ENCODE assay signal across 8 cellular contexts in the genomic region with DNA sequence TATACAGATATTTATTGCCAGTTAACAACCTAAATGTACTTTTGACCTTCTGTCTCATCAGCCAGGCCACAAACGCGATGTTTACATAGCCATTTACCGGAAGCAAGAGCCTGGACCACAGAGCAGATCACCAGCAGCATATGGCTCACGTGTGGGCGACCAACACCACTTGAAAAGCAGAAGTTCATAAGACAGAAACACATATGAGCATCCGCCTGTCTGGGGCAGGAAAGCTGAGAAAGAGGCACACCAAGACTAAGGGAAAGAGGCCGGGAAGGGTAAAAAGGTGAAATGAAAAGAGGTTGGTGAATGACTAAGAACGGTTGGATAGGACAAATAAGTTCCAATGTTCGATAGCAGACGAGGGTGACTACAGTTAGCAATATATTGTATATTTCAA. TPM values are rescaled to one million over a fixed set of nuclear protein-coding genes. Genes with fewer than 3 reads are reported as not detected.
DNase-seq lines count a peak whose midpoint lies in the region; ATAC-seq, FAIRE-seq and TF ChIP-seq lines count a peak whose summit lies in the region.

No MANE protein-coding gene starts in this region.

- H3K9me3 ChIP-seq in OCI-LY7 (ENCODE audit: low read length) (no peaks in the 10 kb centered on the region), pancreas (no peaks in the 10 kb centered on the region)

- no peak overlapping the region for H2AFZ ChIP-seq in OCI-LY7 (ENCODE audit: low read length)

- CTCF ChIA-PET in OCI-LY7 (lab: Charles Lee; ENCODE audit: unreplicated experiment) = interaction anchor here (0.6 kb wide), 1 partner anchor 9 kb away, joined by 3 read pairs; no protein-coding TSS in a partner anchor

- H3K4me1 ChIP-seq in OCI-LY7 (ENCODE audit: insufficient read depth, low read length, poor library complexity, severe bottlenecking) (no peaks in the 10 kb centered on the region), pancreas (peaks cover 0 to 2% (median 0%) of the 10 kb centered on the region in 3 donors)

- H3K27ac ChIP-seq in OCI-LY7 (ENCODE audit: low read depth, low read length, poor library complexity, severe bottlenecking) (no peak overlapping the region), pancreas (no peak overlapping the region)

- BruUV-seq in OCI-LY7 (replicated peaks; lab: Mats Ljungman, UMichigan) = no TSS peak

- DNase-seq in OCI-LY7 (ENCODE audit: low spot score) (peak; percentile 38), pancreas (peak in 1 of 6 donors; percentile 13), frontal cortex (ENCODE audit: low spot score in 2 of 2) (no peak), COLO829 (ENCODE audit: low spot score) (no peak), NCI-H2107 (lab: John Stamatoyannopoulos, UW) (no peak)
- DNase-seq in activated gamma-delta T cell treated with anti-CD3 and anti-CD28 coated beads, Interleukin-2, amount 50 U/mL, for 16 hours (ENCODE audit: low read depth) = peak; percentile 45

- H3K4me3 ChIP-seq in OCI-LY7 (ENCODE audit: low read depth, low read length, poor library complexity, severe bottlenecking) = no peak overlapping the region
- peak overlapping the region in 1 of 4 donors; percentile 54 for H3K4me3 ChIP-seq in pancreas

- H3K36me3 ChIP-seq in OCI-LY7 (ENCODE audit: insufficient read depth, low read length) (no peaks in the 10 kb centered on the region), pancreas (no peaks in the 10 kb centered on the region)

- no peak for FAIRE-seq in pancreas (lab: Jason Lieb, UNC)
- FAIRE-seq in frontal cortex (lab: Jason Lieb, UNC) = no peak

- 58 to 67% methylated on average over 10 of the region's 10 CpGs for WGBS in pancreas, 2 donors

- H3K79me2 ChIP-seq in OCI-LY7 (ENCODE audit: insufficient read depth, low read depth, low read length) = no peaks in the 10 kb centered on the region

- H4K20me1 ChIP-seq in OCI-LY7 (ENCODE audit: insufficient read depth, low read length) = no peaks in the 10 kb centered on the region

- H3K27me3 ChIP-seq in pancreas = peaks cover 0 to 10% (median 0%) of the 10 kb centered on the region in 4 donors

- TF ChIP-seq CTCF in OCI-LY7 (conservative IDR thresholded peaks at IDR 0.05; ENCODE audit: low read length) = no peak
- no peak for TF ChIP-seq CTCF in pancreas (IDR thresholded peaks at IDR 0.05)

- peak overlapping the region; percentile 60; the same call in 1 of the 2 replicates for H3K4me2 ChIP-seq in OCI-LY7 (ENCODE audit: low read length)

- ATAC-seq in GM19023 (IDR thresholded peaks at IDR 0.05; ENCODE audit: unreplicated experiment) (peak; percentile 94), HG02938 (IDR thresholded peaks at IDR 0.05; ENCODE audit: unreplicated experiment) (peak; percentile 97), pancreas (peak in 3 of 4 donors; percentile 10 to 49 (median 26))

- no peaks in the 10 kb centered on the region for H3K9me2 ChIP-seq in OCI-LY7 (ENCODE audit: insufficient read depth, low read length)

- POLR2A ChIA-PET in OCI-LY7 (lab: Charles Lee) = interaction anchor here (0.6 to 1.0 kb wide), 3 partner anchors 11 to 29 kb away, joined by 3 to 4 read pairs (median 3); no protein-coding TSS in a partner anchor

- intact Hi-C loops in OCI-LY7 (cut with micrococcal nuclease; ENCODE audit: unreplicated experiment) (no loop called here), pancreas (cut with DNase I) (no loop called here)

RNA-seq across cellular contexts. Expression of a gene that starts 1.3 kb away (rescaled TPM):
- total RNA-seq in OCI-LY7 (2014; rRNA removed; shearing (Covaris generic)) = not detected in 2 replicates
- total RNA-seq in OCI-LY7 (2022) (not detected in 2 replicates), pancreas (1 to 10 TPM; 1.8 to 9.7 (median 3.0) TPM), frontal cortex (6.5 TPM)
- polyA plus RNA-seq in pancreas = 1 to 10 TPM; 2.4 to 9.2 TPM

RNA-seq across cellular contexts. Expression of a gene that starts 28.9 kb away (rescaled TPM):
- total RNA-seq in OCI-LY7 (2014; rRNA removed; shearing (Covaris generic)) = not detected in 2 replicates
- not detected in 2 replicates for total RNA-seq in OCI-LY7 (2022)
- 1 to 10 TPM in 2 of 6 donors, under 1 TPM in 4; 0.31 to 1.2 (median 0.67) TPM for total RNA-seq in pancreas
- 1 to 10 TPM in 1 of 2 donors, under 1 TPM in 1; 0.23 to 1.7 TPM for polyA plus RNA-seq in pancreas
- total RNA-seq in frontal cortex = 121 TPM

Comparison
In these comparisons a context has a peak if more than half of its experiments do, and no peak if none do; other contexts are left out.
1. ATAC-seq: peak in every context shown above with its lines; median percentile 97 in HG02938; 94 in GM19023; 26 in pancreas.
2. DNase-seq: peak in OCI-LY7 (single experiment) and activated gamma-delta T cell treated with anti-CD3 and anti-CD28 coated beads, Interleukin-2, amount 50 U/mL, for 16 hours (single experiment); none in frontal cortex (0 of 2), COLO829 (single experiment) and NCI-H2107 (single experiment).
3. RNA of a gene that starts 28.9 kb away (total RNA-seq): 121 TPM in frontal cortex (single experiment); 0.31 to 1.2 TPM in pancreas and not detected in OCI-LY7; every median in the first group is over 10 times any median in the second.